In genomic region chr16:29961479-29962343, GRCh38 we compare ENCODE assay signal across 8 cellular contexts. TPM values are rescaled to one million over a fixed set of nuclear protein-coding genes. Genes with fewer than 3 reads are reported as not detected.
DNase-seq lines count a peak whose midpoint lies in the region; ATAC-seq and TF ChIP-seq lines count a peak whose summit lies in the region.

TMEM219 (plus strand) TSS chr16:29962079; CDS start chr16:29963144, 1,065 bp downstream.

- H3K36me3 ChIP-seq in right atrium auricular region (no peaks in the 10 kb centered on the region), uterus (no peaks in the 10 kb centered on the region)

- H3K27ac ChIP-seq in right atrium auricular region: peak within 1 kb of the TSS; percentile 93
- H3K27ac ChIP-seq in uterus: peak within 1 kb of the TSS; percentile 87 to 92

- H3K4me1 ChIP-seq in right atrium auricular region: peaks cover 0 to 18% of the 10 kb centered on the region in 2 donors
- H3K4me1 ChIP-seq in uterus: no peaks in the 10 kb centered on the region

- peak within 1 kb of the TSS; percentile 89 for H3K27ac Mint-ChIP-seq in T-helper 17 cell

- H3K4me1 Mint-ChIP-seq in T-helper 17 cell: peaks cover 18% of the 10 kb centered on the region

- no peaks in the 10 kb centered on the region for H3K36me3 Mint-ChIP-seq in T-helper 17 cell (ENCODE audit: low read depth)

- H3K27me3 ChIP-seq in right atrium auricular region (no peaks in the 10 kb centered on the region), uterus (no peaks in the 10 kb centered on the region)

- peak within 1 kb of the TSS; percentile 66 to 80 for H3K4me3 ChIP-seq in right atrium auricular region
- H3K4me3 ChIP-seq in uterus: peak within 1 kb of the TSS; percentile 67 to 71

- no peaks in the 10 kb centered on the region for H3K9me3 ChIP-seq in T-helper 17 cell (ENCODE audit: control insufficient read depth, low read length, poor library complexity, severe bottlenecking)
- H3K9me3 ChIP-seq in right atrium auricular region: no peaks in the 10 kb centered on the region
- no peaks in the 10 kb centered on the region for H3K9me3 ChIP-seq in uterus

- peak within 1 kb of the TSS; percentile 92 for H3K4me3 Mint-ChIP-seq in T-helper 17 cell

- TF ChIP-seq CTCF in GM12873 (IDR thresholded peaks at IDR 0.05; ENCODE audit: insufficient read depth, low read depth, low read length, missing control alignments) (peak; percentile 46), right atrium auricular region (IDR thresholded peaks at IDR 0.05) (peak; percentile 35 to 59), uterus (IDR thresholded peaks at IDR 0.05) (peak; percentile 23 to 88 (median 69))

- intact Hi-C loops in uterus (cut with DNase I; ENCODE audit: low total_unique reads): no loop called here

- ATAC-seq in HG02798 (IDR thresholded peaks at IDR 0.05; ENCODE audit: poor library complexity, unreplicated experiment): peak; percentile 95
- ATAC-seq in T-helper 17 cell: peak; percentile 87

- peak; percentile 66 to 83 for TF ChIP-seq POLR2A in uterus (IDR thresholded peaks at IDR 0.05)

- DNase-seq in NCI-H146 (lab: John Stamatoyannopoulos, UW): peak; percentile 90
- DNase-seq in T-helper 17 cell: peak; percentile 95 to 97 (median 97)
- DNase-seq in amygdala (lab: John Stamatoyannopoulos, UW): peak; percentile 45 to 96 (median 83)
- DNase-seq in right atrium auricular region (ENCODE audit: low spot score): peak; percentile 88
- DNase-seq in putamen (ENCODE audit: low spot score): peak; percentile 94
- peak; percentile 89 to 95 for DNase-seq in uterus

- H3K27me3 Mint-ChIP-seq in T-helper 17 cell: no peaks in the 10 kb centered on the region

RNA-seq across cellular contexts. Expression of gene TMEM219, which starts in this region (rescaled TPM):
- total RNA-seq in T-helper 17 cell (10 to 100 TPM; 68.8 to 80.3 TPM), right atrium auricular region (100 to 1,000 TPM; 100 to 107 TPM), uterus (10 to 100 TPM; 38.6 to 82.3 (median 58.5) TPM)

Comparison
In these comparisons a context has a peak if more than half of its experiments do, and no peak if none do; other contexts are left out.
1. Peak in every context shown above with its lines: DNase-seq, ATAC-seq, H3K4me3 ChIP-seq and H3K27ac ChIP-seq.